ENCODE assay signal across 11 cellular contexts in genomic region chr2:207328944-207329386, GRCh38.
DNase-seq lines count a peak whose midpoint lies in the region; ATAC-seq and TF ChIP-seq lines count a peak whose summit lies in the region.
"Had no signal": no experiment of that assay in that cellular context is flagged by ENCODE, and none has a peak within 500 bp of the region (broad histone marks: within the 10 kb centered on the region; RNA-seq: fewer than 3 reads in every experiment).

No MANE protein-coding gene starts in this region.

- DNase-seq in DMS53 treated with DMSO at 0.1 percent for 48 hours (lab: John Stamatoyannopoulos, UW; ENCODE audit: unreplicated experiment) = peak; percentile 34
- no peak for DNase-seq in T-helper 17 cell
- no peak for DNase-seq in gastrocnemius medialis
- no peak for DNase-seq in NCI-H345 (lab: John Stamatoyannopoulos, UW)
- DNase-seq in osteoblast (ENCODE audit: insufficient read length, low spot score, missing footprints) = no peak
- DNase-seq in posterior cingulate gyrus = no peak
- DNase-seq: heart left ventricle, NCI-H82 had no signal

- H3K4me3 Mint-ChIP-seq in T-helper 17 cell = no peak overlapping the region
- H3K4me3 Mint-ChIP-seq: central memory CD8-positive, alpha-beta T cell had no signal

- H3K4me2 ChIP-seq in osteoblast (ENCODE audit: insufficient read depth, low read length) = no peak overlapping the region

- in situ Hi-C loops in gastrocnemius medialis (cut with MboI; ENCODE audit: low sequenced_read_pairs in 4 of 4) = no loop called here

- TF ChIP-seq CTCF in gastrocnemius medialis (IDR thresholded peaks at IDR 0.05 in 4 of 5, conservative IDR thresholded peaks at IDR 0.05 in 1 of 5) (no peak), osteoblast (IDR thresholded peaks at IDR 0.05; ENCODE audit: extremely low read depth, low read depth, low read length) (no peak)

- H3K36me3 Mint-ChIP-seq in T-helper 17 cell (ENCODE audit: low read depth) = peaks cover 4% of the 10 kb centered on the region

- no peaks in the 10 kb centered on the region for H3K27me3 ChIP-seq in gastrocnemius medialis
- no peaks in the 10 kb centered on the region for H3K27me3 ChIP-seq in osteoblast (ENCODE audit: insufficient read depth, low read length)
- H3K27me3 ChIP-seq: heart left ventricle had no signal

- no peaks in the 10 kb centered on the region for H3K36me3 ChIP-seq in gastrocnemius medialis
- no peaks in the 10 kb centered on the region for H3K36me3 ChIP-seq in osteoblast (ENCODE audit: insufficient read depth, low read length)
- H3K36me3 ChIP-seq: heart left ventricle had no signal

- peak; percentile 40 for ATAC-seq in GM19023 (IDR thresholded peaks at IDR 0.05; ENCODE audit: unreplicated experiment)
- ATAC-seq in HG02852 (IDR thresholded peaks at IDR 0.05; ENCODE audit: unreplicated experiment) = peak; percentile 50
- no peak for ATAC-seq in T-helper 17 cell
- no peak for ATAC-seq in gastrocnemius medialis
- ATAC-seq: heart left ventricle had no signal

- no peak overlapping the region for H3K27ac ChIP-seq in gastrocnemius medialis
- no peak overlapping the region for H3K27ac ChIP-seq in osteoblast (ENCODE audit: low read depth, low read length)
- H3K27ac ChIP-seq: heart left ventricle had no signal

- TF ChIP-seq POLR2A in gastrocnemius medialis (IDR thresholded peaks at IDR 0.05) = no peak

- intact Hi-C loops in gastrocnemius medialis (cut with DNase I; ENCODE audit: low total_unique reads) = no loop called here
- intact Hi-C loops in posterior cingulate gyrus (cut with DNase I) = no loop called here

- no peak overlapping the region for H3K4me3 ChIP-seq in gastrocnemius medialis
- H3K4me3 ChIP-seq in osteoblast (ENCODE audit: insufficient read depth, low read length) = no peak overlapping the region
- H3K4me3 ChIP-seq: heart left ventricle had no signal

- no peaks in the 10 kb centered on the region for H3K9me3 ChIP-seq in T-helper 17 cell (ENCODE audit: control insufficient read depth, low read length, poor library complexity, severe bottlenecking)
- H3K9me3 ChIP-seq in gastrocnemius medialis = no peaks in the 10 kb centered on the region
- H3K9me3 ChIP-seq in osteoblast (ENCODE audit: low read depth, low read length) = no peaks in the 10 kb centered on the region
- H3K9me3 ChIP-seq: heart left ventricle had no signal

- H3K4me1 ChIP-seq in gastrocnemius medialis (peaks cover 0 to 1% of the 10 kb centered on the region in 2 donors), osteoblast (ENCODE audit: insufficient read depth, low read length) (peaks cover 22% of the 10 kb centered on the region)

- H3K4me1 Mint-ChIP-seq in T-helper 17 cell = peaks cover 17% of the 10 kb centered on the region

- H4K20me1 ChIP-seq in osteoblast (ENCODE audit: insufficient read depth, low read length) = no peaks in the 10 kb centered on the region

- H3K27ac Mint-ChIP-seq in T-helper 17 cell = peak overlapping the region; percentile 48

- H3K27me3 Mint-ChIP-seq in T-helper 17 cell = peaks cover 5% of the 10 kb centered on the region

- no peak overlapping the region for H2AFZ ChIP-seq in osteoblast (ENCODE audit: low read length)

- H3K79me2 ChIP-seq in osteoblast (ENCODE audit: insufficient read depth, low read length) = no peaks in the 10 kb centered on the region

Comparison
In these comparisons a context has a peak if more than half of its experiments do, and no peak if none do; other contexts are left out.
1. ATAC-seq: peak in GM19023 (single experiment) and HG02852 (single experiment); none in T-helper 17 cell (single experiment) and gastrocnemius medialis (0 of 2).